In genomic region chr3:49619649-49620048, GRCh38 we compare ENCODE assay signal across 21 cellular contexts.
"Had no signal": no experiment of that assay in that cellular context is flagged by ENCODE, and none has a peak within 500 bp of the region (broad histone marks: within the 10 kb centered on the region; RNA-seq: fewer than 3 reads in every experiment).

No MANE protein-coding gene starts in this region.

- H3K9me3 ChIP-seq: colonic mucosa, heart left ventricle, psoas muscle, stomach, thoracic aorta, transverse colon had no signal

- H3K36me3 ChIP-seq: colonic mucosa, heart left ventricle, stomach, thoracic aorta, transverse colon had no signal

- DNase-seq: colonic mucosa; effector CD4-positive, alpha-beta T cell; foreskin melanocyte; heart left ventricle; hippocampal formation; left colon; left ventricle myocardium superior; mesendoderm; naive B cell; psoas muscle; retina; stimulated activated CD4-positive, alpha-beta T cell treated with anti-CD3 and anti-CD28 coated beads, Interleukin-2, amount 100 ng/mL, for 24 hours; stimulated activated CD4-positive, alpha-beta T cell treated with anti-CD3 and anti-CD28 coated beads, Interleukin-4, amount 100 ng/mL, for 4 hours; stimulated activated naive CD4-positive, alpha-beta T cell; stomach; substantia nigra; transverse colon had no signal

- H3K27ac ChIP-seq: colonic mucosa, heart left ventricle, psoas muscle, skin epidermis, stomach, thoracic aorta, transverse colon had no signal

- H3K4me1 ChIP-seq: colonic mucosa, heart left ventricle, psoas muscle, stomach, transverse colon had no signal

- H3K4me3 Mint-ChIP-seq: naive B cell, nephron had no signal

- H3K4me1 Mint-ChIP-seq: naive B cell had no signal

- H3K27me3 ChIP-seq: colonic mucosa, heart left ventricle, stomach, transverse colon had no signal

- ATAC-seq: heart left ventricle, left colon, left ventricle myocardium superior, psoas muscle, sciatic nerve had no signal

- H3K9me3 Mint-ChIP-seq: naive B cell, nephron had no signal

- H3K4me3 ChIP-seq: colonic mucosa, heart left ventricle, psoas muscle, skin epidermis, stomach, thoracic aorta, transverse colon had no signal

- H3K36me3 Mint-ChIP-seq: naive B cell had no signal

- H3K27ac Mint-ChIP-seq: naive B cell, nephron had no signal
